12 cellular contexts compared by ENCODE assay signal in the genomic region with DNA sequence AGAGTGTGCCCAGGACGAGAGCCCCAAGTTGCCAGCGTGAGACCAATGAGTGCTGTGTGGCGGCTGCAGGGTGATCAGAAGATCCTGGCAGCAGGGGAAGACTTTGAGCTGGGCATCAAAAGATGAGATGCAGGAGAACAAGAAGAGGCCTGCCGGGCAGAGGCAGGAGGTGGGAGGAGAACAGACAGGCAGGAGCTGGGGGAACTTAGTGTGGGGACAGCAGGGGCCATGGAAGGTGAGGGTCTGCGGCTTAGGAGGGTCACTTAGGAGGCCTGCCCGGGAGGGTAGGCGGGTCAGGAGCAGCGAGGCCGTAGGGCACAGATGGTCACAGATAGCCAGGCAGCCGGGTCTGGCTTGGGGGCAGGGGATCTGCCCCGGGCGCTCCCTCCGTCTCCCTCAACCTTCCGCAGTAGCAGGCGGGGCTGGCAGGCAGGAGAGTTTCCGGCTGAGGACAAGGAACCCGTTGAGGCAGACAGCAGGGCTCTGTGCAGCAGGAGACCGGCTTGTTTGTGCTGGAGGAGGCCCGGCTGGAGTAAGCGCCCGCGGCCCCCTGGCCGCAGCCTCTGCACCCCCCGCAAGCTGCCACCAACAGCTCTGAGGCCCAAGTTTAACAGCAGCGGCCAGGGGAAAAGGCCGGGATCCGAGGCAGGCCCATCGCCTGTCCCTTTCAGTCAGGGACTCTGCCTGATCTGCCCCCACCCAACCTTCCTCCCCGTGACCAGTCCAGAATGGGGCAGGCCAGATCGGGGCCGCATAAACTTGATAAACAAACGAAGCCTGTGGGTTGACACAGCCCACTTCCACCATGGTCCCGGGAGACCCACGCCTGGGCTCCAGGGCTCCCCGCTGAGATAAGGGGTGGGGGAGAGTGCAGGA. TPM values are rescaled to one million over a fixed set of nuclear protein-coding genes. Genes with fewer than 3 reads are reported as not detected.
A peak's percentile ranks its signal among the peaks of the same experiment; 100 is the strongest.
DNase-seq lines count a peak whose midpoint lies in the region; ATAC-seq and TF ChIP-seq lines count a peak whose summit lies in the region.
"Had no signal": no experiment of that assay in that cellular context is flagged by ENCODE, and none has a peak within 500 bp of the region (broad histone marks: within the 10 kb centered on the region; RNA-seq: fewer than 3 reads in every experiment).

No MANE protein-coding gene starts in this region.

- H3K4me1 Mint-ChIP-seq in endodermal cell, result peaks cover 5% of the 10 kb centered on the region

- peak overlapping the region; percentile 40 for H3K27ac Mint-ChIP-seq in endodermal cell
- H3K27ac Mint-ChIP-seq: activated CD8-positive, alpha-beta T cell treated with anti-CD3 and anti-CD28 coated beads for 36 hours had no signal

- H3K27ac ChIP-seq in endodermal cell (ENCODE audit: low read depth, low read length) (peak overlapping the region; percentile 47), mesodermal cell (ENCODE audit: low read depth, low read length, severe bottlenecking) (peak overlapping the region; percentile 49), thoracic aorta (peak overlapping the region; percentile 14 to 23)
- H3K27ac ChIP-seq: SJCRH30 had no signal

- no peaks in the 10 kb centered on the region for H3K4me1 ChIP-seq in endodermal cell (ENCODE audit: control insufficient read depth, insufficient read depth, low read length)
- peaks cover 3% of the 10 kb centered on the region for H3K4me1 ChIP-seq in mesodermal cell (ENCODE audit: control insufficient read depth, insufficient read depth, low read length, poor library complexity, severe bottlenecking)
- H3K4me1 ChIP-seq in thoracic aorta (ENCODE audit: control insufficient read depth in 1 of 2, low read depth in 2 of 2), result peaks cover 10 to 33% of the 10 kb centered on the region in 2 donors
- H3K4me1 ChIP-seq: SJCRH30 had no signal

- no peak overlapping the region for H3K4me3 Mint-ChIP-seq in endodermal cell
- H3K4me3 Mint-ChIP-seq: activated CD8-positive, alpha-beta T cell treated with anti-CD3 and anti-CD28 coated beads for 36 hours had no signal

- H3K27me3 Mint-ChIP-seq in endodermal cell (ENCODE audit: insufficient read depth), result peaks cover 5% of the 10 kb centered on the region

- ATAC-seq in thoracic aorta (ENCODE audit: insufficient number of reproducible peaks, low FRiP score, low read depth) (no peak), left lobe of liver (no peak)
- ATAC-seq: activated CD8-positive, alpha-beta T cell treated with anti-CD3 and anti-CD28 coated beads for 36 hours had no signal

- no peaks in the 10 kb centered on the region for H3K27me3 ChIP-seq in endodermal cell (ENCODE audit: control insufficient read depth, insufficient read depth, low read length, poor library complexity, severe bottlenecking)
- H3K27me3 ChIP-seq in thoracic aorta (replicated peaks; ENCODE audit: insufficient read depth), result no peaks in the 10 kb centered on the region
- H3K27me3 ChIP-seq: SJCRH30 had no signal

- peak; percentile 38 to 62 for DNase-seq in Kasumi-1 (lab: John Stamatoyannopoulos, UW)
- DNase-seq in endodermal cell, result no peak
- DNase-seq in thoracic aorta (ENCODE audit: low spot score), result no peak
- no peak for DNase-seq in NCI-H526 (lab: John Stamatoyannopoulos, UW)
- no peak for DNase-seq in GM19240 (ENCODE audit: insufficient read length, low spot score)
- DNase-seq in left lobe of liver (ENCODE audit: low spot score), result no peak
- no peak for DNase-seq in SHP77 treated with DMSO at 0.1 percent for 48 hours (lab: John Stamatoyannopoulos, UW)
- DNase-seq: activated CD8-positive, alpha-beta T cell treated with anti-CD3 and anti-CD28 coated beads for 36 hours; NCI-H345; SJCRH30 had no signal

- WGBS in endodermal cell (ENCODE audit: insufficient coverage in 1 of 2, insufficient read length in 1 of 2), 2 experiments, result 84% methylated on average over 16 to 35 of the region's 35 CpGs
- 73 to 81% methylated on average over 28 to 30 of the region's 35 CpGs for WGBS in mesodermal cell (ENCODE audit: insufficient coverage in 2 of 2), 2 experiments

- no peaks in the 10 kb centered on the region for H3K9me3 Mint-ChIP-seq in endodermal cell
- H3K9me3 Mint-ChIP-seq: activated CD8-positive, alpha-beta T cell treated with anti-CD3 and anti-CD28 coated beads for 36 hours had no signal

- H3K9me3 ChIP-seq in endodermal cell (ENCODE audit: control insufficient read depth, low read length) (no peaks in the 10 kb centered on the region), mesodermal cell (ENCODE audit: control insufficient read depth, low read length) (no peaks in the 10 kb centered on the region), thoracic aorta (no peaks in the 10 kb centered on the region)
- H3K9me3 ChIP-seq: adrenal gland, SJCRH30 had no signal

- no peak overlapping the region for H3K9ac ChIP-seq in endodermal cell (ENCODE audit: extremely low read depth, low read length, poor library complexity, severe bottlenecking)

- peaks cover 19% of the 10 kb centered on the region for H3K36me3 ChIP-seq in endodermal cell (ENCODE audit: control insufficient read depth, insufficient read depth, low read length)
- H3K36me3 ChIP-seq in mesodermal cell (ENCODE audit: control insufficient read depth, insufficient read depth, low read length), result peaks cover 28% of the 10 kb centered on the region
- H3K36me3 ChIP-seq in thoracic aorta, result peaks cover 26% of the 10 kb centered on the region
- H3K36me3 ChIP-seq: adrenal gland had no signal

- peaks cover 18% of the 10 kb centered on the region for H3K36me3 Mint-ChIP-seq in endodermal cell (ENCODE audit: low read depth)

- TF ChIP-seq CTCF in endodermal cell (conservative IDR thresholded peaks at IDR 0.05) (no peak), thoracic aorta (IDR thresholded peaks at IDR 0.05) (no peak)

- H3K4me3 ChIP-seq in endodermal cell (ENCODE audit: low read length), result no peak overlapping the region
- H3K4me3 ChIP-seq in mesodermal cell (ENCODE audit: extremely low read depth, insufficient read depth, low read length, poor library complexity, severe bottlenecking), result no peak overlapping the region
- no peak overlapping the region for H3K4me3 ChIP-seq in thoracic aorta
- H3K4me3 ChIP-seq: adrenal gland, SJCRH30 had no signal

RNA-seq across cellular contexts. Expression of gene SCARF2, which starts 13.8 kb away (rescaled TPM):
- 10 to 100 TPM; 19.8 to 20.3 TPM for total RNA-seq in endodermal cell
- 11.9 TPM for polyA plus RNA-seq in endodermal cell (2013, experiment 1 of 2)
- 12.5 TPM for polyA plus RNA-seq in endodermal cell (2013, experiment 2 of 2)
- 28.7 TPM for polyA plus RNA-seq in mesodermal cell (2013, experiment 1 of 2)
- polyA plus RNA-seq in mesodermal cell (2013, experiment 2 of 2), result 20.2 TPM
- total RNA-seq in thoracic aorta, result 100 to 1,000 TPM in 1 of 2 donors, 10 to 100 TPM in 1; 49.4 to 108 TPM
- total RNA-seq in left lobe of liver, result 2.2 TPM

RNA-seq across cellular contexts. Expression of gene ZNF74, which starts 29.9 kb away (rescaled TPM):
- total RNA-seq in endodermal cell, result 10 to 100 TPM; 36.9 to 41.7 TPM
- polyA plus RNA-seq in endodermal cell (2013, experiment 1 of 2), result 31.7 TPM
- 28.7 TPM for polyA plus RNA-seq in endodermal cell (2013, experiment 2 of 2)
- polyA plus RNA-seq in mesodermal cell (2013, experiment 1 of 2), result 23.9 TPM
- 17.5 TPM for polyA plus RNA-seq in mesodermal cell (2013, experiment 2 of 2)
- total RNA-seq in thoracic aorta, result 10 to 100 TPM in 1 of 2 donors, 1 to 10 TPM in 1; 8.5 to 13.8 TPM
- total RNA-seq in left lobe of liver, result 5.7 TPM

Comparison
In these comparisons a context has a peak if more than half of its experiments do, and no peak if none do; other contexts are left out.
1. DNase-seq: peak in Kasumi-1 (2 of 2); none in endodermal cell (single experiment), thoracic aorta (single experiment), NCI-H526 (0 of 2), GM19240 (single experiment), left lobe of liver (single experiment) and SHP77 treated with DMSO at 0.1 percent for 48 hours (single experiment).
2. Peak in every context shown above with its lines, with median percentiles within 50 percentile points of each other: H3K27ac ChIP-seq.